In the genomic region with DNA sequence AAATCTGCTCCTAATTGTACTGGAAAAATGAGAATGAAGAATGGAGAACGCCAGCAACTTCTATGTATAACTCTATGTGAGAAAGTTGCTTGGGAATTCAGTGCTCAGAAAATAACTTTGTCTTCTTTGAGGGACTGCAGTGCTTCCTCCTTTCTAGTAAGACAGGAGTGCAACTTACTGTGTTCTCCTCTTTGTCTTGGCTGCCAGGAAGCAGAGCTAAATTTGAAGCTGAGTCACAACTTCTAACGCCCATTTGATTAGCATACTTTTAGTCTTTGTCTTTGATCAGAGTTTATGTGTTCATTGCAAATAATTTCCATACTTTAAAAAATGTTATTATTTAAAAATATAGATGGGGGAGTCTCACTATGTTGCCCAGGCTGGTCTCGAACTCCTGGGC, we compare ENCODE assay signal across 13 cellular contexts. TPM values are rescaled to one million over a fixed set of nuclear protein-coding genes. Genes with fewer than 3 reads are reported as not detected.
DNase-seq lines count a peak whose midpoint lies in the region; ATAC-seq, FAIRE-seq and TF ChIP-seq lines count a peak whose summit lies in the region.
"Had no signal": no experiment of that assay in that cellular context is flagged by ENCODE, and none has a peak within 500 bp of the region (broad histone marks: within the 10 kb centered on the region; RNA-seq: fewer than 3 reads in every experiment).

No MANE protein-coding gene starts in this region.

- no peaks in the 10 kb centered on the region for H3K27me3 ChIP-seq in OCI-LY1 (ENCODE audit: insufficient read depth, low read length)
- H3K27me3 ChIP-seq in bronchial epithelial cell (ENCODE audit: control insufficient read depth, insufficient read depth, low read length): no peaks in the 10 kb centered on the region
- H3K27me3 ChIP-seq: body of pancreas, pancreas had no signal

- peak; percentile 56 for DNase-seq in activated naive CD4-positive, alpha-beta T cell treated with anti-CD3 and anti-CD28 coated beads for 36 hours
- no peak for DNase-seq in activated naive CD4-positive, alpha-beta T cell treated with anti-CD3 and anti-CD28 coated beads, Interleukin-2, amount 50 U/mL, for 16 hours
- DNase-seq in bronchial epithelial cell (ENCODE audit: low read depth) (peak; percentile 71), posterior vena cava (ENCODE audit: low spot score) (no peak), NK-92 (lab: John Stamatoyannopoulos, UW; ENCODE audit: unreplicated experiment) (no peak), RPMI8226 (no peak)
- DNase-seq: body of pancreas, pancreas had no signal

- no peak overlapping the region for H3K4me3 Mint-ChIP-seq in activated naive CD4-positive, alpha-beta T cell treated with anti-CD3 and anti-CD28 coated beads for 36 hours
- peak overlapping the region; percentile 72 for H3K4me3 Mint-ChIP-seq in stimulated activated memory B cell treated with anti-CD40 and anti-IgM and Interleukin-4, amounts not matched to agents 10 μg/mL and 1 μg/mL and 100 μg/mL, for 72 hours

- H3K27ac ChIP-seq in OCI-LY1 (ENCODE audit: low read depth, low read length, poor library complexity, severe bottlenecking): peak overlapping the region; percentile 95
- H3K27ac ChIP-seq: pancreas, thoracic aorta had no signal

- no peak for TF ChIP-seq CTCF in OCI-LY1 (IDR thresholded peaks at IDR 0.05; ENCODE audit: low read length)
- no peak for TF ChIP-seq CTCF in bronchial epithelial cell (IDR thresholded peaks at IDR 0.05; ENCODE audit: insufficient read depth, low read length, severe bottlenecking)

- CTCF ChIA-PET in activated naive CD4-positive, alpha-beta T cell treated with anti-CD3 and anti-CD28 coated beads for 36 hours (lab: Charles Lee): interaction anchor here (0.6 to 8.7 kb wide), 13 partner anchors 10 to 275 kb away, joined by 3 to 76 read pairs (median 5); partner anchors contain the start of genes APLF and FBXO48

- H3K79me2 ChIP-seq in OCI-LY1 (ENCODE audit: insufficient read depth, low read length): peaks cover 65% of the 10 kb centered on the region

- intact Hi-C loops in activated naive CD4-positive, alpha-beta T cell treated with anti-CD3 and anti-CD28 coated beads for 36 hours (cut with micrococcal nuclease): loop anchor here (1.0 to 10.0 kb wide), 10 partner anchors 14 to 954 kb away; partner anchors contain the start of genes APLF, FBXO48, PNO1 and PPP3R1
- intact Hi-C loops in posterior vena cava (cut with DNase I): loop anchor here in 1 of 2 donors (10.0 kb wide), 1 partner anchor 1234 kb away; no protein-coding TSS in a partner anchor

- no peaks in the 10 kb centered on the region for H3K9me3 Mint-ChIP-seq in activated naive CD4-positive, alpha-beta T cell treated with anti-CD3 and anti-CD28 coated beads for 36 hours
- H3K9me3 Mint-ChIP-seq in stimulated activated memory B cell treated with anti-CD40 and anti-IgM and Interleukin-4, amounts not matched to agents 10 μg/mL and 1 μg/mL and 100 μg/mL, for 72 hours: no peaks in the 10 kb centered on the region

- peaks cover 80% of the 10 kb centered on the region for H3K4me1 Mint-ChIP-seq in activated naive CD4-positive, alpha-beta T cell treated with anti-CD3 and anti-CD28 coated beads for 36 hours (ENCODE audit: low read depth)
- peaks cover 80% of the 10 kb centered on the region for H3K4me1 Mint-ChIP-seq in stimulated activated memory B cell treated with anti-CD40 and anti-IgM and Interleukin-4, amounts not matched to agents 10 μg/mL and 1 μg/mL and 100 μg/mL, for 72 hours

- no peaks in the 10 kb centered on the region for H3K9me2 ChIP-seq in OCI-LY1 (ENCODE audit: low read depth, low read length)

- no peaks in the 10 kb centered on the region for H3K27me3 Mint-ChIP-seq in activated naive CD4-positive, alpha-beta T cell treated with anti-CD3 and anti-CD28 coated beads for 36 hours (ENCODE audit: low read depth)
- H3K27me3 Mint-ChIP-seq in stimulated activated memory B cell treated with anti-CD40 and anti-IgM and Interleukin-4, amounts not matched to agents 10 μg/mL and 1 μg/mL and 100 μg/mL, for 72 hours: no peaks in the 10 kb centered on the region

- no peak overlapping the region for H3K4me3 ChIP-seq in OCI-LY1 (ENCODE audit: low read depth, low read length, poor library complexity, severe bottlenecking)
- no peak overlapping the region for H3K4me3 ChIP-seq in bronchial epithelial cell (ENCODE audit: low read depth, low read length)
- H3K4me3 ChIP-seq: body of pancreas, HAP-1, pancreas, thoracic aorta had no signal

- no peaks in the 10 kb centered on the region for H4K20me1 ChIP-seq in OCI-LY1 (ENCODE audit: insufficient read depth, low read length)

- H3K36me3 ChIP-seq in OCI-LY1 (ENCODE audit: insufficient read depth, low read length) (peaks cover 17% of the 10 kb centered on the region), bronchial epithelial cell (ENCODE audit: control insufficient read depth, insufficient read depth, low read length) (no peaks in the 10 kb centered on the region)
- H3K36me3 ChIP-seq: HAP-1, pancreas, thoracic aorta had no signal

- peak overlapping the region; percentile 91 for H3K27ac Mint-ChIP-seq in activated naive CD4-positive, alpha-beta T cell treated with anti-CD3 and anti-CD28 coated beads for 36 hours
- H3K27ac Mint-ChIP-seq in stimulated activated memory B cell treated with anti-CD40 and anti-IgM and Interleukin-4, amounts not matched to agents 10 μg/mL and 1 μg/mL and 100 μg/mL, for 72 hours: no peak overlapping the region

- H3F3A ChIP-seq in OCI-LY1 (ENCODE audit: insufficient read depth, low read length): peaks cover 5% of the 10 kb centered on the region; the same call in 1 of the 2 replicates

- H3K4me2 ChIP-seq in OCI-LY1 (ENCODE audit: low read length): peak overlapping the region; percentile 84

- H3K9ac ChIP-seq in OCI-LY1 (ENCODE audit: low read length): no peak overlapping the region; the same call in 1 of the 2 replicates

- H3K9me3 ChIP-seq in OCI-LY1 (ENCODE audit: low read length): no peaks in the 10 kb centered on the region
- H3K9me3 ChIP-seq: body of pancreas, HAP-1, pancreas, thoracic aorta had no signal

- no peak for ATAC-seq in stimulated activated memory B cell treated with anti-CD40 and anti-IgM and Interleukin-4, amounts not matched to agents 10 μg/mL and 1 μg/mL and 100 μg/mL, for 72 hours
- ATAC-seq: body of pancreas had no signal

- H2AFZ ChIP-seq in OCI-LY1 (ENCODE audit: low read length): no peak overlapping the region

- peaks cover 37% of the 10 kb centered on the region for H3K36me3 Mint-ChIP-seq in activated naive CD4-positive, alpha-beta T cell treated with anti-CD3 and anti-CD28 coated beads for 36 hours (ENCODE audit: low read depth)
- peaks cover 46% of the 10 kb centered on the region for H3K36me3 Mint-ChIP-seq in stimulated activated memory B cell treated with anti-CD40 and anti-IgM and Interleukin-4, amounts not matched to agents 10 μg/mL and 1 μg/mL and 100 μg/mL, for 72 hours

- H3K4me1 ChIP-seq in OCI-LY1 (ENCODE audit: insufficient read depth, low read length, severe bottlenecking): peaks cover 89% of the 10 kb centered on the region
- H3K4me1 ChIP-seq: body of pancreas, pancreas had no signal

- FAIRE-seq in bronchial epithelial cell (lab: Jason Lieb, UNC): no peak
- FAIRE-seq: pancreas, RCC 7860 had no signal

RNA-seq across cellular contexts. Expression of gene ARHGAP25, which starts 6.6 kb away (rescaled TPM):
- 10 to 100 TPM; 43.0 to 46.7 TPM for total RNA-seq in activated naive CD4-positive, alpha-beta T cell treated with anti-CD3 and anti-CD28 coated beads for 36 hours
- total RNA-seq in bronchial epithelial cell (0.77 and 0.79 TPM in 2 replicates), posterior vena cava (10 to 100 TPM in 1 of 2 donors, 1 to 10 TPM in 1; 8.1 to 10.7 TPM)

Comparison
In these comparisons a context has a peak if more than half of its experiments do, and no peak if none do; other contexts are left out.
1. DNase-seq: peak in activated naive CD4-positive, alpha-beta T cell treated with anti-CD3 and anti-CD28 coated beads for 36 hours (single experiment) and bronchial epithelial cell (single experiment); none in activated naive CD4-positive, alpha-beta T cell treated with anti-CD3 and anti-CD28 coated beads, Interleukin-2, amount 50 U/mL, for 16 hours (single experiment), posterior vena cava (single experiment), NK-92 (single experiment) and RPMI8226 (single experiment).